In the genomic region with DNA sequence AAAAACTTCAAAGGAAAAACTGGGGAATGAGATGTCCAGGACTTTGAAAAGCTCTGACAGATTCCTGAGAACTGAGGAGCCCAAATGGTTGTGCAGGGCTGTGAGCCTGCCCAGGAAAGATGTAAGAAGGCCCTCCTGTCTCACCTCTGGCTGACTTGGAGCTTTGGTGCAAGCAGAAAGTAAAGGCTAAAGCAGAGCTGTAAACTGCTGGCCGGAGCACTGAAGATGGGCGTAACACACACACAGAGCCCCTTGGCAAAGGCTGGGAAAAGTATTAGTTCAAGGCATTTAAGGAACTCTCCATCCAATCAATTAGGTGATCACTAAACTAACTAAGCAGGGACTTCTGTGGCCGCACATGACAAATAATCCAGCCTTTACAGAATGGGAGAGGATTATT, we compare ENCODE assay signal across 16 cellular contexts.
A peak's percentile ranks its signal among the peaks of the same experiment; 100 is the strongest.
DNase-seq lines count a peak whose midpoint lies in the region; ATAC-seq and TF ChIP-seq lines count a peak whose summit lies in the region.
"Had no signal": no experiment of that assay in that cellular context is flagged by ENCODE, and none has a peak within 500 bp of the region (broad histone marks: within the 10 kb centered on the region; RNA-seq: fewer than 3 reads in every experiment).

No MANE protein-coding gene starts in this region.

- H3K9me1 ChIP-seq in IMR-90 (ENCODE audit: insufficient read depth, low read length), result peaks cover 20% of the 10 kb centered on the region

- peaks cover 45 to 60% of the 10 kb centered on the region in 2 experiments for H3K79me1 ChIP-seq in IMR-90 (ENCODE audit: low read depth in 1 of 2, low read length in 2 of 2)

- H3K4me1 ChIP-seq in IMR-90 (ENCODE audit: control insufficient read depth, insufficient read depth, low read length) (peaks cover 28% of the 10 kb centered on the region), Karpas-422 (ENCODE audit: low read length) (no peaks in the 10 kb centered on the region), aorta (ENCODE audit: control insufficient read depth in 1 of 2, insufficient read depth in 2 of 2, low read length in 2 of 2) (no peaks in the 10 kb centered on the region)
- H3K4me1 ChIP-seq: BE2C, BLaER1, Caco-2 had no signal

- in situ Hi-C loops in IMR-90 (cut with MboI; ENCODE audit: low sequenced_read_pairs), result no loop called here

- H3K9me2 ChIP-seq in Karpas-422 (replicated peaks; ENCODE audit: insufficient read depth, low read length), result no peaks in the 10 kb centered on the region

- H3K4me3 ChIP-seq in IMR-90 (ENCODE audit: insufficient read depth, low read depth, low read length), result no peak overlapping the region
- H3K4me3 ChIP-seq in Karpas-422 (ENCODE audit: low read length), result no peak overlapping the region
- H3K4me3 ChIP-seq in aorta (ENCODE audit: low read length in 2 of 2), result no peak overlapping the region
- H3K4me3 ChIP-seq: BLaER1 had no signal

- 0 out of 2 replicates have a peak overlapping the region, but pooled peaks have one; percentile 0 for H3K27ac ChIP-seq in IMR-90 (ENCODE audit: insufficient read depth, low read length)
- H3K27ac ChIP-seq in Karpas-422 (ENCODE audit: low read length), result no peak overlapping the region
- H3K27ac ChIP-seq in aorta (ENCODE audit: low read depth in 1 of 2, low read length in 2 of 2), result peak overlapping the region in 1 of 2 donors; percentile 26
- H3K27ac ChIP-seq: BLaER1 had no signal

- H3K23ac ChIP-seq in IMR-90 (ENCODE audit: low read depth, low read length), result peak overlapping the region; percentile 57

- H3K4me2 ChIP-seq in IMR-90 (ENCODE audit: low read depth, low read length), result no peak overlapping the region
- H3K4me2 ChIP-seq in Karpas-422 (ENCODE audit: low read depth, low read length, poor library complexity, severe bottlenecking), result no peak overlapping the region
- H3K4me2 ChIP-seq: BLaER1 had no signal

- no peak for TF ChIP-seq RAD21 in IMR-90 (IDR thresholded peaks at IDR 0.05; ENCODE audit: low read length)

- intact Hi-C loops in IMR-90 (cut with micrococcal nuclease) (loop anchor here (5.0 kb wide), 1 partner anchor 153 kb away; the partner anchor contains the start of gene MYLK), aorta (cut with DNase I) (no loop called here)

- peak overlapping the region; percentile 92 for H3K4ac ChIP-seq in IMR-90 (ENCODE audit: low read depth, low read length)

- CTCF ChIA-PET in IMR-90 (lab: Yijun Ruan, JAX), result no interaction called here

- no peak for TF ChIP-seq CTCF in IMR-90 (conservative IDR thresholded peaks at IDR 0.05; ENCODE audit: low read depth, low read length)

- DNase-seq in IMR-90 (no peak), left lobe of liver (ENCODE audit: low spot score) (peak; percentile 19), foreskin melanocyte (no peak), Karpas-422 (no peak), aorta (no peak)
- DNase-seq: 8988T; ACHN; BE2C; C1 segment of cervical spinal cord; Caco-2; Calu3; CD4-positive, alpha-beta memory T cell; CD4-positive, CD25-positive, alpha-beta regulatory T cell; DMS79 treated with DMSO at 0.1 percent for 48 hours; GF-D8 had no signal

- peak overlapping the region; percentile 63; the same call in 1 of the 2 replicates for H2AK5ac ChIP-seq in IMR-90 (ENCODE audit: low read depth, low read length)

- POLR2A ChIA-PET in IMR-90 (lab: Charles Lee; ENCODE audit: unreplicated experiment), result no interaction called here

- H3K9ac ChIP-seq in IMR-90 (ENCODE audit: low read depth, low read length) (no peak overlapping the region), Karpas-422 (ENCODE audit: low read length) (no peak overlapping the region)
- H3K9ac ChIP-seq: BLaER1 had no signal

- H3K79me2 ChIP-seq in Karpas-422 (ENCODE audit: low read length), result no peaks in the 10 kb centered on the region

- no peaks in the 10 kb centered on the region for H3K9me3 ChIP-seq in IMR-90 (ENCODE audit: control insufficient read depth, insufficient read depth, low read length)
- no peaks in the 10 kb centered on the region for H3K9me3 ChIP-seq in Karpas-422 (ENCODE audit: low read length)
- H3K9me3 ChIP-seq in aorta (ENCODE audit: control insufficient read depth, low read length), result no peaks in the 10 kb centered on the region
- H3K9me3 ChIP-seq: BE2C, BLaER1, Caco-2 had no signal

- H2AFZ ChIP-seq in IMR-90 (replicated peaks; ENCODE audit: low read length, poor library complexity) (peak overlapping the region; percentile 64), Karpas-422 (ENCODE audit: low read length) (no peak overlapping the region)

- TF ChIP-seq POLR2A in IMR-90 (IDR thresholded peaks at IDR 0.05; ENCODE audit: low read depth, low read length), result no peak

- H2BK20ac ChIP-seq in IMR-90 (ENCODE audit: low read depth, low read length), result peak overlapping the region; percentile 84; the same call in 1 of the 2 replicates

- H4K20me1 ChIP-seq in IMR-90 (ENCODE audit: insufficient read depth, low read length) (no peaks in the 10 kb centered on the region), Karpas-422 (ENCODE audit: insufficient read depth, low read depth, low read length) (no peaks in the 10 kb centered on the region)
- H4K20me1 ChIP-seq: BLaER1 had no signal

- H4K91ac ChIP-seq in IMR-90 (ENCODE audit: insufficient read depth, low read depth, low read length), result peak overlapping the region; percentile 90

- H3K56ac ChIP-seq in IMR-90 (ENCODE audit: extremely low read depth, insufficient read depth, low read length), result no peak overlapping the region

- peak overlapping the region; percentile 90 for H3K18ac ChIP-seq in IMR-90 (ENCODE audit: low read depth, low read length)

- peak overlapping the region; percentile 66; the same call in 1 of the 3 replicates for H2BK15ac ChIP-seq in IMR-90 (ENCODE audit: low read depth, low read length)

- peak overlapping the region; percentile 85 for H3K14ac ChIP-seq in IMR-90 (replicated peaks; ENCODE audit: low read depth, low read length)

- ATAC-seq in IMR-90 (ENCODE audit: low read depth) (no peak), left lobe of liver (no peak), aorta (ENCODE audit: low FRiP score) (no peak)

- H4K8ac ChIP-seq in IMR-90 (ENCODE audit: low read depth in 2 of 2, low read length in 2 of 2), result peak overlapping the region; percentile 53 to 87; a peak in 3 of 4 replicates

- peak overlapping the region; percentile 91 for H2BK120ac ChIP-seq in IMR-90 (ENCODE audit: low read depth, low read length)

- peak overlapping the region; percentile 64 for H2BK5ac ChIP-seq in IMR-90 (ENCODE audit: low read depth, low read length, poor library complexity, severe bottlenecking)

- H4K5ac ChIP-seq in IMR-90 (ENCODE audit: low read depth, low read length), result peak overlapping the region; percentile 62

- H3K27me3 ChIP-seq in IMR-90 (ENCODE audit: control insufficient read depth, insufficient read depth, low read length), result no peaks in the 10 kb centered on the region
- H3K27me3 ChIP-seq in Karpas-422 (ENCODE audit: low read length), result no peaks in the 10 kb centered on the region
- no peaks in the 10 kb centered on the region for H3K27me3 ChIP-seq in aorta (ENCODE audit: control insufficient read depth in 1 of 2, insufficient read depth in 2 of 2, low read length in 1 of 2)
- H3K27me3 ChIP-seq: BE2C, BLaER1 had no signal

- no CpG with 5 or more reads among the region's 3 CpGs for WGBS in IMR-90 (ENCODE audit: extremely low coverage in 2 of 2, insufficient read length in 1 of 2), 2 experiments
- WGBS in aorta, 2 donors, result 94 to 97% methylated on average over 3 of the region's 3 CpGs

- H3K36me3 ChIP-seq in IMR-90 (ENCODE audit: control insufficient read depth, insufficient read depth, low read length) (peaks cover 45% of the 10 kb centered on the region), Karpas-422 (ENCODE audit: insufficient read depth, low read length) (no peaks in the 10 kb centered on the region), aorta (ENCODE audit: control insufficient read depth in 1 of 2, insufficient read depth in 2 of 2, low read length in 1 of 2) (peaks cover 0 to 4% of the 10 kb centered on the region in 2 donors)
- H3K36me3 ChIP-seq: BE2C had no signal

- BruUV-seq in IMR-90 (replicated peaks; lab: Mats Ljungman, UMichigan), result no TSS peak

- dilution Hi-C loops in IMR-90 (cut with HindIII; ENCODE audit: low sequenced_read_pairs, unreplicated experiment), result no loop called here

- peak overlapping the region; percentile 33 for H2AK9ac ChIP-seq in IMR-90 (replicated peaks; ENCODE audit: low read depth, low read length, poor library complexity)

TF ChIP-seq in IMR-90, 13 proteins besides CTCF, POLR2A, EP300 and RAD21:
- no peak for TF ChIP-seq USF2 (IDR thresholded peaks at IDR 0.05; ENCODE audit: low read depth, low read length)
- no peak for TF ChIP-seq RFX5 (IDR thresholded peaks at IDR 0.05; ENCODE audit: low read depth, low read length)
- TF ChIP-seq, protein P1, sequence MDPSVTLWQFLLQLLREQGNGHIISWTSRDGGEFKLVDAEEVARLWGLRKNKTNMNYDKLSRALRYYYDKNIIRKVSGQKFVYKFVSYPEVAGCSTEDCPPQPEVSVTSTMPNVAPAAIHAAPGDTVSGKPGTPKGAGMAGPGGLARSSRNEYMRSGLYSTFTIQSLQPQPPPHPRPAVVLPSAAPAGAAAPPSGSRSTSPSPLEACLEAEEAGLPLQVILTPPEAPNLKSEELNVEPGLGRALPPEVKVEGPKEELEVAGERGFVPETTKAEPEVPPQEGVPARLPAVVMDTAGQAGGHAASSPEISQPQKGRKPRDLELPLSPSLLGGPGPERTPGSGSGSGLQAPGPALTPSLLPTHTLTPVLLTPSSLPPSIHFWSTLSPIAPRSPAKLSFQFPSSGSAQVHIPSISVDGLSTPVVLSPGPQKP (IDR thresholded peaks at IDR 0.05; ENCODE audit: borderline replicate concordance, low read depth, low read length), result no peak
- TF ChIP-seq MXI1 (IDR thresholded peaks at IDR 0.05; ENCODE audit: borderline replicate concordance, low read depth, low read length), result no peak
- TF ChIP-seq NFE2L2 (IDR thresholded peaks at IDR 0.05; ENCODE audit: low read depth, low read length), result no peak
- no peak for TF ChIP-seq FOS (IDR thresholded peaks at IDR 0.05; ENCODE audit: low read depth, low read length)
- no peak for TF ChIP-seq SMC3 (IDR thresholded peaks at IDR 0.05; ENCODE audit: low read depth, low read length)
- no peak for TF ChIP-seq BHLHE40 (IDR thresholded peaks at IDR 0.05; ENCODE audit: low read depth, low read length)
- TF ChIP-seq RCOR1 (IDR thresholded peaks at IDR 0.05; ENCODE audit: insufficient replicate concordance, low read length), result no peak
- TF ChIP-seq MAZ (IDR thresholded peaks at IDR 0.05; ENCODE audit: borderline replicate concordance, low read depth, low read length), result no peak
- TF ChIP-seq CHD1 (IDR thresholded peaks at IDR 0.05; ENCODE audit: low read depth, low read length), result no peak
- no peak for TF ChIP-seq MAFK (IDR thresholded peaks at IDR 0.05; ENCODE audit: low read depth, low read length)
- TF ChIP-seq CEBPB (IDR thresholded peaks at IDR 0.05; ENCODE audit: low read depth, low read length), result no peak
